Comparison of ENCODE assay signal across 11 cellular contexts in the genomic region with DNA sequence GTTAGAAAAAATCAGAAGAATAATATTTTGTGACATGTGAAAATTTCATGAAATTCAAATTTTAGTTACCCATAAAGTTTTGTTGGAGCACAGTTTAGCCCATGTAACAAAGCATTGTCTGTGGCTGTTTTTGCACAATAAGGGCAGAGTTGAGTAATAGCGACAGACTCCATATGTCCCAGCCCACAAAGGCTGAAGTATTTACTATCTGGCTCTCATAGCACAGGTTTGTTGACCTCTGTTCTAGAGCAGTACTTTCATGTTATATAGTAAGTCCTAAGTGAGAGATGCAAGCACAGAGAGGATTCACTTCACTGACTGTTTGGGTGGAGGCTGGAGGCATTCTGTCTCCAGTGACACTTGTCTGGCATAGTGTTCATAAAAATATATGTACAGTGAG. TPM values are rescaled to one million over a fixed set of nuclear protein-coding genes. Genes with fewer than 3 reads are reported as not detected.
DNase-seq lines count a peak whose midpoint lies in the region; ATAC-seq and TF ChIP-seq lines count a peak whose summit lies in the region.
"Had no signal": no experiment of that assay in that cellular context is flagged by ENCODE, and none has a peak within 500 bp of the region (broad histone marks: within the 10 kb centered on the region; RNA-seq: fewer than 3 reads in every experiment).

No MANE protein-coding gene starts in this region.

- in situ Hi-C loops in brain microvascular endothelial cell (cut with HindIII; ENCODE audit: low pct_ligation_motif_present, low sequenced_read_pairs): no loop called here

- DNase-seq in EL (peak; percentile 69), NCI-H345 (lab: John Stamatoyannopoulos, UW) (peak; percentile 62), brain microvascular endothelial cell (peak; percentile 35), lung (ENCODE audit: low spot score) (no peak), COLO668 (lab: John Stamatoyannopoulos, UW; ENCODE audit: unreplicated experiment) (no peak), NCI-H2196 treated with DMSO at 0.1 percent for 48 hours (lab: John Stamatoyannopoulos, UW; ENCODE audit: unreplicated experiment) (no peak), dermis blood vessel endothelial cell (no peak)
- DNase-seq: CD4-positive, CD25-positive, alpha-beta regulatory T cell; thyroid gland had no signal

- H3K4me3 ChIP-seq in brain microvascular endothelial cell (ENCODE audit: low read depth, low read length) (no peak overlapping the region), lung (no peak overlapping the region)
- H3K4me3 ChIP-seq: thyroid gland had no signal

- no peaks in the 10 kb centered on the region for H3K27me3 ChIP-seq in brain microvascular endothelial cell (replicated peaks)
- H3K27me3 ChIP-seq in lung (ENCODE audit: control insufficient read depth, insufficient read depth): no peaks in the 10 kb centered on the region
- H3K27me3 ChIP-seq: thyroid gland had no signal

- 37 to 38% methylated on average over 1 of the region's 1 CpG for WGBS in lung, 2 donors

- H3K36me3 ChIP-seq in brain microvascular endothelial cell (replicated peaks) (peaks cover 7% of the 10 kb centered on the region), lung (ENCODE audit: control insufficient read depth in 2 of 2, insufficient read depth in 2 of 2, low read length in 2 of 2) (peaks cover 3% of the 10 kb centered on the region in 2 donors)
- H3K36me3 ChIP-seq: thyroid gland had no signal

- TF ChIP-seq CTCF in brain microvascular endothelial cell (IDR thresholded peaks at IDR 0.05; ENCODE audit: low read depth, low read length, missing control alignments) (no peak), lung (IDR thresholded peaks at IDR 0.05; ENCODE audit: control extremely low read depth, extremely low read depth) (no peak)

- peak overlapping the region; percentile 55 for H3K27ac ChIP-seq in brain microvascular endothelial cell
- no peak overlapping the region for H3K27ac ChIP-seq in lung (ENCODE audit: low read depth in 1 of 2, low read length in 1 of 2)

- H3K9me3 ChIP-seq in lung (ENCODE audit: control insufficient read depth in 2 of 2, insufficient read depth in 1 of 2, low read length in 1 of 2): no peaks in the 10 kb centered on the region
- H3K9me3 ChIP-seq: thyroid gland had no signal

- H3K4me1 ChIP-seq in lung (ENCODE audit: control insufficient read depth in 2 of 2, insufficient read depth in 2 of 2, low read length in 2 of 2): peaks cover 2 to 34% of the 10 kb centered on the region in 2 donors

- peak; percentile 24 for ATAC-seq in lung (ENCODE audit: insufficient read depth, low FRiP score)
- no peak for ATAC-seq in HG02571 (IDR thresholded peaks at IDR 0.05; ENCODE audit: unreplicated experiment)
- ATAC-seq: natural killer cell treated with Interleukin-12 subunit alpha and Interleukin-12 subunit beta and Interleukin-15 and Interleukin-18, amount 100 ng/mL, for 72 hours had no signal

RNA-seq across cellular contexts. Expression of a gene that starts 6.8 kb away (rescaled TPM):
- total RNA-seq in lung: 100 to 1,000 TPM; 163 to 272 TPM
- polyA plus RNA-seq in lung: 10 to 100 TPM; 23.4 to 69.2 TPM
- 586 and 802 TPM in 2 replicates for total RNA-seq in dermis blood vessel endothelial cell
- polyA plus RNA-seq: CD4-positive, CD25-positive, alpha-beta regulatory T cell had no signal

Comparison
In these comparisons a context has a peak if more than half of its experiments do, and no peak if none do; other contexts are left out.
1. DNase-seq: peak in EL (single experiment), NCI-H345 (single experiment) and brain microvascular endothelial cell (single experiment); none in lung (single experiment), COLO668 (single experiment), NCI-H2196 treated with DMSO at 0.1 percent for 48 hours (single experiment) and dermis blood vessel endothelial cell (single experiment).